ENCODE assay signal across 23 cellular contexts in the genomic region with DNA sequence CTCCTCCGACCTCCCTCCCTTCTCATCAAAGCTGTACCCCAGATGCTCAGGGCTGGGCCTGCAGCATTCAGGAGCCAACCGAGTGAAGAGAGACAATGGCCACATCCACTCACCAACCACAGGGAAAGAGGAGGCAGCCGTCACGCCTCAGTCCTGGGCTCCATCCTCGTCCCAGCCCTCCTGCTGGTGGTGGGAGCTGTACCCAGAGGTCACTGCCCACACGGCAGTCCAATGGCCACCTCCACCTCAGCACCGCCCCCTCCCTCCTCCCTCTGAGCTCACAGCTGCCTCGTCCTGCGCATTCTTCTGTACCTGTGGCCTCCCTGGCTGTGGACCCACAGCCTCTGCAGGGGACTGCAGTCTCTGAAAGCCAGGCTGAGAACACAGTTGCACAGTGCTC. TPM values are rescaled to one million over a fixed set of nuclear protein-coding genes. Genes with fewer than 3 reads are reported as not detected.
A peak's percentile ranks its signal among the peaks of the same experiment; 100 is the strongest.
DNase-seq lines count a peak whose midpoint lies in the region; ATAC-seq and TF ChIP-seq lines count a peak whose summit lies in the region.
"Had no signal": no experiment of that assay in that cellular context is flagged by ENCODE, and none has a peak within 500 bp of the region (broad histone marks: within the 10 kb centered on the region; RNA-seq: fewer than 3 reads in every experiment).

No MANE protein-coding gene starts in this region.

- H3F3A ChIP-seq in GM23338 (replicated peaks; ENCODE audit: low read depth) (peaks cover 61% of the 10 kb centered on the region), neural progenitor cell (ENCODE audit: low read depth) (peaks cover 47% of the 10 kb centered on the region)

- H3K4me1 ChIP-seq in GM23338 (ENCODE audit: insufficient read depth) (peaks cover 76% of the 10 kb centered on the region), HUES64 (ENCODE audit: insufficient read depth, low read length) (peaks cover 38% of the 10 kb centered on the region), neural progenitor cell (peaks cover 45% of the 10 kb centered on the region), foreskin keratinocyte (no peaks in the 10 kb centered on the region)
- H3K4me1 ChIP-seq: BLaER1 treated with 17β-estradiol and CSF1 and Interleukin-3, amounts not matched to agents 10 nM and 100 nM; Caco-2 had no signal

- peaks cover 33% of the 10 kb centered on the region for H3K9me3 Mint-ChIP-seq in GM23338
- H3K9me3 Mint-ChIP-seq in glutamatergic neuron (ENCODE audit: unreplicated experiment) = peaks cover 9% of the 10 kb centered on the region
- H3K9me3 Mint-ChIP-seq in neural progenitor cell = peaks cover 6% of the 10 kb centered on the region
- no peaks in the 10 kb centered on the region for H3K9me3 Mint-ChIP-seq in HFFc6

- H3K27me3 ChIP-seq in GM23338 (ENCODE audit: insufficient read depth) (no peaks in the 10 kb centered on the region), HUES64 (ENCODE audit: insufficient read depth, low read length) (no peaks in the 10 kb centered on the region), neural progenitor cell (no peaks in the 10 kb centered on the region), foreskin keratinocyte (peaks cover 7% of the 10 kb centered on the region)
- H3K27me3 ChIP-seq: BLaER1 treated with 17β-estradiol and CSF1 and Interleukin-3, amounts not matched to agents 10 nM and 100 nM had no signal

- H2AFZ ChIP-seq in GM23338 = no peak overlapping the region
- no peak overlapping the region for H2AFZ ChIP-seq in neural progenitor cell (replicated peaks)

- peaks cover 43% of the 10 kb centered on the region for H3K27me3 Mint-ChIP-seq in GM23338 (ENCODE audit: insufficient read depth, low read depth, poor library complexity)
- peaks cover 20% of the 10 kb centered on the region for H3K27me3 Mint-ChIP-seq in glutamatergic neuron (ENCODE audit: unreplicated experiment)
- peaks cover 11% of the 10 kb centered on the region for H3K27me3 Mint-ChIP-seq in neural progenitor cell (ENCODE audit: insufficient read depth, low read depth)
- H3K27me3 Mint-ChIP-seq in HFFc6 (ENCODE audit: insufficient read depth) = peaks cover 42% of the 10 kb centered on the region

- no peaks in the 10 kb centered on the region for H3K9me2 ChIP-seq in GM23338 (ENCODE audit: insufficient read depth)

- H3K79me2 ChIP-seq in GM23338 (replicated peaks; ENCODE audit: insufficient read depth) = peaks cover 18% of the 10 kb centered on the region
- peaks cover 69% of the 10 kb centered on the region for H3K79me2 ChIP-seq in neural progenitor cell (ENCODE audit: low read depth)

- H3K4me3 ChIP-seq in GM23338 (no peak overlapping the region), HUES64 (ENCODE audit: low read length) (no peak overlapping the region), neural progenitor cell (peak overlapping the region; percentile 20)
- H3K4me3 ChIP-seq: BLaER1 treated with 17β-estradiol and CSF1 and Interleukin-3, amounts not matched to agents 10 nM and 100 nM; GM12878 had no signal

- WGBS in HUES64 = 60% methylated on average over 9 of the region's 9 CpGs

- H3K27ac Mint-ChIP-seq in GM23338 = peak overlapping the region; percentile 69
- peak overlapping the region; percentile 38 for H3K27ac Mint-ChIP-seq in glutamatergic neuron (ENCODE audit: unreplicated experiment)
- peak overlapping the region; percentile 94 for H3K27ac Mint-ChIP-seq in neural progenitor cell
- no peak overlapping the region for H3K27ac Mint-ChIP-seq in HFFc6

- H3K36me3 Mint-ChIP-seq in GM23338 (ENCODE audit: low read depth) = peaks cover 49% of the 10 kb centered on the region
- H3K36me3 Mint-ChIP-seq in glutamatergic neuron (ENCODE audit: unreplicated experiment) = no peaks in the 10 kb centered on the region
- peaks cover 29% of the 10 kb centered on the region for H3K36me3 Mint-ChIP-seq in neural progenitor cell
- H3K36me3 Mint-ChIP-seq in HFFc6 (ENCODE audit: low read depth) = no peaks in the 10 kb centered on the region
- H3K36me3 Mint-ChIP-seq: CD4-positive, alpha-beta memory T cell had no signal

- H3K4me3 Mint-ChIP-seq in GM23338 (no peak overlapping the region), glutamatergic neuron (ENCODE audit: unreplicated experiment) (no peak overlapping the region), neural progenitor cell (no peak overlapping the region), HFFc6 (no peak overlapping the region)
- H3K4me3 Mint-ChIP-seq: CD4-positive, alpha-beta memory T cell had no signal

- peaks cover 15% of the 10 kb centered on the region for H4K20me1 ChIP-seq in GM23338 (replicated peaks; ENCODE audit: insufficient read depth)
- H4K20me1 ChIP-seq in neural progenitor cell (ENCODE audit: low read depth) = peaks cover 73% of the 10 kb centered on the region

- peak overlapping the region; percentile 23; the same call in 1 of the 2 replicates for H3K9ac ChIP-seq in HUES64 (ENCODE audit: low read depth, low read length)
- H3K9ac ChIP-seq in neural progenitor cell = no peak overlapping the region
- H3K9ac ChIP-seq: BLaER1 treated with 17β-estradiol and CSF1 and Interleukin-3, amounts not matched to agents 10 nM and 100 nM had no signal

- ATAC-seq in GM23338 = peak; percentile 39
- ATAC-seq in HG03045 (IDR thresholded peaks at IDR 0.05; ENCODE audit: unreplicated experiment) = no peak
- ATAC-seq in foreskin keratinocyte = no peak
- ATAC-seq in HG02642 (IDR thresholded peaks at IDR 0.05; ENCODE audit: poor library complexity, unreplicated experiment) = no peak
- ATAC-seq: GM12878, Panc1 had no signal

- H3K9me3 ChIP-seq in HUES64 (ENCODE audit: insufficient read depth, low read depth, low read length) (peaks cover 2% of the 10 kb centered on the region; the same call in 1 of the 2 replicates), neural progenitor cell (ENCODE audit: low read depth) (no peaks in the 10 kb centered on the region)
- H3K9me3 ChIP-seq: BLaER1 treated with 17β-estradiol and CSF1 and Interleukin-3, amounts not matched to agents 10 nM and 100 nM; Caco-2 had no signal

- H3K4me1 Mint-ChIP-seq in GM23338 = peaks cover 74% of the 10 kb centered on the region
- H3K4me1 Mint-ChIP-seq in glutamatergic neuron (ENCODE audit: low read depth, unreplicated experiment) = peaks cover 35% of the 10 kb centered on the region
- peaks cover 50% of the 10 kb centered on the region for H3K4me1 Mint-ChIP-seq in neural progenitor cell
- no peaks in the 10 kb centered on the region for H3K4me1 Mint-ChIP-seq in HFFc6 (ENCODE audit: low read depth)
- H3K4me1 Mint-ChIP-seq: CD4-positive, alpha-beta memory T cell had no signal

- peak overlapping the region; percentile 68 for H3K4me2 ChIP-seq in GM23338
- peak overlapping the region; percentile 64 for H3K4me2 ChIP-seq in neural progenitor cell
- H3K4me2 ChIP-seq: BLaER1 treated with 17β-estradiol and CSF1 and Interleukin-3, amounts not matched to agents 10 nM and 100 nM had no signal

- H3K27ac ChIP-seq in GM23338 (ENCODE audit: low read depth) (peak overlapping the region; percentile 90), HUES64 (ENCODE audit: low read depth, low read length) (peak overlapping the region; percentile 77), neural progenitor cell (peak overlapping the region; percentile 82), foreskin keratinocyte (no peak overlapping the region)
- H3K27ac ChIP-seq: BLaER1 treated with 17β-estradiol and CSF1 and Interleukin-3, amounts not matched to agents 10 nM and 100 nM had no signal

- TF ChIP-seq CTCF in GM23338 (conservative IDR thresholded peaks at IDR 0.05; ENCODE audit: low read depth in 2 of 2) = no peak
- no peak for TF ChIP-seq CTCF in glutamatergic neuron (IDR thresholded peaks at IDR 0.05; ENCODE audit: partially characterized antibody, unreplicated experiment)
- no peak for TF ChIP-seq CTCF in neural progenitor cell (IDR thresholded peaks at IDR 0.05)
- no peak for TF ChIP-seq CTCF in foreskin keratinocyte (conservative IDR thresholded peaks at IDR 0.05)
- TF ChIP-seq CTCF in HFFc6 (IDR thresholded peaks at IDR 0.05) = no peak

- H3K36me3 ChIP-seq in GM23338 (ENCODE audit: insufficient read depth) (peaks cover 2% of the 10 kb centered on the region; the same call in 1 of the 2 replicates), HUES64 (ENCODE audit: insufficient read depth, low read length) (0 out of 2 replicates have a peak, but pooled peaks cover 2% of the 10 kb centered on the region), neural progenitor cell (no peaks in the 10 kb centered on the region)
- H3K36me3 ChIP-seq: BLaER1 treated with 17β-estradiol and CSF1 and Interleukin-3, amounts not matched to agents 10 nM and 100 nM had no signal

- DNase-seq in GM23338 (ENCODE audit: low spot score) (peak; percentile 49), glutamatergic neuron (no peak), neural progenitor cell (ENCODE audit: low spot score) (peak; percentile 60), foreskin keratinocyte (no peak), HFFc6 (no peak)
- DNase-seq: 8988T; Caco-2; CD4-positive, alpha-beta memory T cell; DND-41; KG1; NCI-H1092; NCI-H1436 treated with DMSO at 0.1 percent for 48 hours; NCI-H2029 treated with DMSO at 0.1 percent for 48 hours; NCI-H226; NCI-H524; NCI-H774; NK-92 treated with Interleukin-12 subunit alpha and Interleukin-12 subunit beta, amount 100 ng/mL, for 24 hours had no signal

TF ChIP-seq in GM23338, 12 proteins besides CTCF, POLR2A, EP300 and RAD21:
- TF ChIP-seq EZH2phosphoT487 (IDR thresholded peaks at IDR 0.05; ENCODE audit: unreplicated experiment) (no peak), NANOG (IDR thresholded peaks at IDR 0.05; ENCODE audit: borderline replicate concordance) (no peak)

RNA-seq across cellular contexts. Expression of a gene that starts 53.0 kb away (rescaled TPM):
- total RNA-seq in GM23338 (2014; rRNA removed; shearing (Covaris generic)) = 127 and 149 TPM in 2 replicates
- polyA plus RNA-seq in GM23338 (2016; fragmentation: Nextera tagmentation; extraction: Ambion mirVana) (16.5 and 20.6 TPM in 2 replicates), foreskin keratinocyte (0.10 and 0.12 TPM in 2 replicates)
- polyA plus RNA-seq in HUES64 (2013, experiment 1 of 2) = 12.9 TPM
- polyA plus RNA-seq in HUES64 (2013, experiment 2 of 2) = 15.8 TPM
- total RNA-seq in glutamatergic neuron (ENCODE audit: unreplicated experiment) (113 TPM), neural progenitor cell (ENCODE audit: low replicate concordance) (6.7 and 22.6 TPM in 2 replicates), foreskin keratinocyte (0.14 and 0.27 TPM in 2 replicates)
- total RNA-seq in HFFc6 (2021; fragmentation: NEBNext Ultra II Directional; extraction: Animal tissue kit (Norgen Biotek cat#: 25700)) = not detected
- total RNA-seq: CD4-positive, alpha-beta memory T cell; GM12878 had no signal
- polyA plus RNA-seq: CD4-positive, alpha-beta memory T cell had no signal

Comparison
In these comparisons a context has a peak if more than half of its experiments do, and no peak if none do; other contexts are left out.
1. DNase-seq: peak in GM23338 (single experiment) and neural progenitor cell (single experiment); none in glutamatergic neuron (single experiment), foreskin keratinocyte (0 of 2) and HFFc6 (single experiment).